11 cellular contexts compared by ENCODE assay signal in the genomic region with DNA sequence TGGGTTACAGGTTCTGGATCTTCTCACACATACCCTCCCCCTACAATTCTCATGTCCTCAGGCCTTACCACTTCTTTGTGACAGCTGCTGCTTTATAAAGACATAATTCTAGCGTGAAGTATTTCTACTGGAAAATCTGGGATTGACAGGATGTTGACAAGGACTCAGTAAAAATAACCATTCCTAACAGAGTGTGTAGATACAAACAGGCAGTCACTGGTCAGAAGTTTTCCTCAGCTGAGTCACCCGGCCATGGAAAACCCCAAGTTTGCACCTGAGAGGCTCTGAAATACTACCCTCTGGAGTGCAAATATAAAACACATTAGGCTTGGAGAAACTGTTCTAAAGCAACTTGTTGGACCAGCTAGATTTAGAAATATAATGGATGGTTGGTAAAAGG. TPM values are rescaled to one million over a fixed set of nuclear protein-coding genes. Genes with fewer than 3 reads are reported as not detected.
DNase-seq lines count a peak whose midpoint lies in the region; ATAC-seq and TF ChIP-seq lines count a peak whose summit lies in the region.
"Had no signal": no experiment of that assay in that cellular context is flagged by ENCODE, and none has a peak within 500 bp of the region (broad histone marks: within the 10 kb centered on the region; RNA-seq: fewer than 3 reads in every experiment).

No MANE protein-coding gene starts in this region.

- in situ Hi-C loops in GM13976 (cut with MboI; ENCODE audit: low sequenced_read_pairs, unreplicated experiment), result no loop called here

- H3K36me3 ChIP-seq in thyroid gland, result no peaks in the 10 kb centered on the region

- 32 to 39% methylated on average over 2 of the region's 2 CpGs for WGBS in thyroid gland, 2 donors

- DNase-seq in T-helper 1 cell, result no peak
- DNase-seq in amniotic epithelial cell (ENCODE audit: low read depth), result peak; percentile 65
- peak; percentile 68 for DNase-seq in islet precursor cell
- DNase-seq in thyroid gland, result peak; percentile 54 to 65
- no peak for DNase-seq in GM10248 (ENCODE audit: extremely low spot score)
- no peak for DNase-seq in GM13976 (ENCODE audit: low spot score)
- DNase-seq: activated T-cell treated with anti-CD3 and anti-CD28 coated beads, Interleukin-2, amount 50 U/mL, for 1 hour; NCI-H2029 treated with DMSO at 0.1 percent for 48 hours had no signal

- H3K9me3 ChIP-seq in thyroid gland, result no peaks in the 10 kb centered on the region

- CTCF ChIA-PET in GM10248 (lab: Yijun Ruan, JAX), result interaction anchor here (1.0 to 2.0 kb wide), 7 partner anchors 7 to 52 kb away, joined by 3 to 11 read pairs (median 4); no protein-coding TSS in a partner anchor

- no peak for TF ChIP-seq POLR2A in thyroid gland (IDR thresholded peaks at IDR 0.05)

- H3K27ac ChIP-seq in thyroid gland, result peak overlapping the region; percentile 49 to 82 (median 58)
- H3K27ac ChIP-seq: 22Rv1 had no signal

- H3K9me3 Mint-ChIP-seq in T-helper 1 cell treated with Interleukin-12 subunit alpha and Interleukin-12 subunit beta and Interleukin-4 antibody, amounts not matched to agents 30 μg/mL and 1 μg/mL, for 36 hours, result no peaks in the 10 kb centered on the region

- H3K27me3 ChIP-seq in thyroid gland, result no peaks in the 10 kb centered on the region

- intact Hi-C loops in thyroid gland (cut with DNase I), result no loop called here

- POLR2A ChIA-PET in GM10248 (lab: Yijun Ruan, JAX), result no interaction called here

- no peak overlapping the region for H3K4me3 Mint-ChIP-seq in T-helper 1 cell treated with Interleukin-12 subunit alpha and Interleukin-12 subunit beta and Interleukin-4 antibody, amounts not matched to agents 30 μg/mL and 1 μg/mL, for 36 hours

- H3K4me1 ChIP-seq in thyroid gland, result peaks cover 59 to 72% of the 10 kb centered on the region in 2 donors

- H3K27ac Mint-ChIP-seq in T-helper 1 cell treated with Interleukin-12 subunit alpha and Interleukin-12 subunit beta and Interleukin-4 antibody, amounts not matched to agents 30 μg/mL and 1 μg/mL, for 36 hours, result peak overlapping the region; percentile 7

- no peaks in the 10 kb centered on the region for H3K36me3 Mint-ChIP-seq in T-helper 1 cell treated with Interleukin-12 subunit alpha and Interleukin-12 subunit beta and Interleukin-4 antibody, amounts not matched to agents 30 μg/mL and 1 μg/mL, for 36 hours (ENCODE audit: low read depth)

- TF ChIP-seq CTCF in thyroid gland (IDR thresholded peaks at IDR 0.05) (peak in 2 of 6 experiments; percentile 4 to 8), GM10248 (IDR thresholded peaks at IDR 0.05; ENCODE audit: control extremely low read depth, extremely low read depth, low read depth, missing control alignments) (no peak), GM13976 (IDR thresholded peaks at IDR 0.05; ENCODE audit: borderline replicate concordance, control extremely low read depth, extremely low read depth, insufficient read depth, missing control alignments) (no peak)

- H3K4me1 Mint-ChIP-seq in T-helper 1 cell treated with Interleukin-12 subunit alpha and Interleukin-12 subunit beta and Interleukin-4 antibody, amounts not matched to agents 30 μg/mL and 1 μg/mL, for 36 hours (ENCODE audit: low read depth), result peaks cover 39% of the 10 kb centered on the region

- no peak for ATAC-seq in GM21526 (IDR thresholded peaks at IDR 0.05; ENCODE audit: low FRiP score, unreplicated experiment)

- no peaks in the 10 kb centered on the region for H3K27me3 Mint-ChIP-seq in T-helper 1 cell treated with Interleukin-12 subunit alpha and Interleukin-12 subunit beta and Interleukin-4 antibody, amounts not matched to agents 30 μg/mL and 1 μg/mL, for 36 hours (ENCODE audit: low read depth)

- H3K4me3 ChIP-seq in thyroid gland (replicated peaks in 1 of 3), result no peak overlapping the region

RNA-seq across cellular contexts. Expression of gene SPPL3, which starts 54.4 kb away (rescaled TPM):
- total RNA-seq in thyroid gland, result 10 to 100 TPM; 25.7 to 37.5 (median 34.7) TPM

Comparison
In these comparisons a context has a peak if more than half of its experiments do, and no peak if none do; other contexts are left out.
1. DNase-seq: peak in amniotic epithelial cell (single experiment), islet precursor cell (single experiment) and thyroid gland (2 of 2); none in T-helper 1 cell (0 of 5), GM10248 (single experiment) and GM13976 (single experiment).